Comparison of ENCODE assay signal across 10 cellular contexts in the genomic region with DNA sequence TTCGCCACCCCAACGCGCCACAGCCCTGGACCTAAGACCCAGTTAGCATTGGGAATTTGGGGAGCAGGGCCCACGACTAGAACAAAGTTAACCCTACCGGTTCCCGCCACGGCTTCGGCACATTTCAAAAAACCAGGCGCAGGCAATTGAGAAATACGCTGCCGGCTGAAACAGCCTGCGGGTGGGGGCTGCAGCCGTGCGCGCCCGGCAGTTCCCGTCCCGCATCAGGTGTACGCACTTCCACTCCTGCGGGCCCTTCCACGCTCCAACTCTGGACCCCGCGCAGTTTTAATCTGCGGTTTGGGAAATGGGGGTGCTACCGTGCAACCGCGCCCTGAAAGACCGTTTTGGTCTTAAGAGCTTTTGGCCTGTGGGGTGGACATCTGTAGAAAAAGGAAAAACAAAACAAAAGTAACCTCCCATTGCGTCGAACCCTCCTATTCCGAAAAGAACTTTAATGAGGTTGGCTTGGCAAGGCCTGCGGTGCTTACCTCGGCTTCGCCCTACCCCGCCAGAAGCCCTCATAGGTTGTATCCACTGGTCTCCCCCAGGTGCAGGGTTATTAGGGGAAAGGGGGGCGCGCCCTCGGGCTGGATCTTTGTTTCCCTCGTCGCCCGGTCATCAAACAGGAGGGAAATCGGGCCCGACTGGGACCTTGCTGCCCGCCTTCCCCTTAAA. TPM values are rescaled to one million over a fixed set of nuclear protein-coding genes. Genes with fewer than 3 reads are reported as not detected.
DNase-seq lines count a peak whose midpoint lies in the region; ATAC-seq and TF ChIP-seq lines count a peak whose summit lies in the region.
"Had no signal": no experiment of that assay in that cellular context is flagged by ENCODE, and none has a peak within 500 bp of the region (broad histone marks: within the 10 kb centered on the region; RNA-seq: fewer than 3 reads in every experiment).

No MANE protein-coding gene starts in this region.

- no peak overlapping the region for H3K56ac ChIP-seq in IMR-90 (ENCODE audit: extremely low read depth, insufficient read depth, low read length)

- no peak overlapping the region for H2BK120ac ChIP-seq in IMR-90 (ENCODE audit: low read depth, low read length)

- H2AFZ ChIP-seq in IMR-90 (replicated peaks; ENCODE audit: low read length, poor library complexity) = peak overlapping the region; percentile 32

- H2AK5ac ChIP-seq in IMR-90 (ENCODE audit: low read depth, low read length) = no peak overlapping the region

- H4K20me1 ChIP-seq in BLaER1 treated with 17β-estradiol and CSF1 and Interleukin-3, amounts not matched to agents 10 nM and 100 nM = peaks cover 6 to 77% (median 74%) of the 10 kb centered on the region in 11 experiments; a peak in 20 of 22 replicates
- H4K20me1 ChIP-seq in IMR-90 (ENCODE audit: insufficient read depth, low read length) = peaks cover 5% of the 10 kb centered on the region; the same call in 1 of the 2 replicates

- ATAC-seq in IMR-90 (ENCODE audit: low read depth) = no peak
- ATAC-seq in GM19351 (IDR thresholded peaks at IDR 0.05; ENCODE audit: unreplicated experiment) = no peak
- no peak for ATAC-seq in HG03139 (IDR thresholded peaks at IDR 0.05; ENCODE audit: unreplicated experiment)

- H4K5ac ChIP-seq in IMR-90 (ENCODE audit: low read depth, low read length) = no peak overlapping the region

- no peak overlapping the region for H4K8ac ChIP-seq in IMR-90 (ENCODE audit: low read depth in 2 of 2, low read length in 2 of 2)

- WGBS in IMR-90 (ENCODE audit: extremely low coverage in 2 of 2, insufficient read length in 1 of 2), 2 experiments = 3% methylated on average over 18 of the region's 44 CpGs; no CpG with 5 or more reads in 1 of the 2 experiments

- POLR2A ChIA-PET in IMR-90 (lab: Charles Lee; ENCODE audit: unreplicated experiment) = no interaction called here

- no peaks in the 10 kb centered on the region for H3K79me1 ChIP-seq in IMR-90 (ENCODE audit: low read depth in 1 of 2, low read length in 2 of 2)

- H3K4me2 ChIP-seq in BLaER1 treated with 17β-estradiol and CSF1 and Interleukin-3, amounts not matched to agents 10 nM and 100 nM = peak overlapping the region; percentile 54 to 91 (median 81)
- H3K4me2 ChIP-seq in IMR-90 (ENCODE audit: low read depth, low read length) = no peak overlapping the region

- dilution Hi-C loops in IMR-90 (cut with HindIII; ENCODE audit: low sequenced_read_pairs, unreplicated experiment) = no loop called here

- no peaks in the 10 kb centered on the region for H3K9me1 ChIP-seq in IMR-90 (ENCODE audit: insufficient read depth, low read length)

- no TSS peak for BruUV-seq in IMR-90 (replicated peaks; lab: Mats Ljungman, UMichigan)

- in situ Hi-C loops in IMR-90 (cut with MboI; ENCODE audit: low sequenced_read_pairs) = loop anchor here (25.0 kb wide), 3 partner anchors 651 to 1176 kb away; partner anchors contain the start of gene IRX3

- H4K91ac ChIP-seq in IMR-90 (ENCODE audit: insufficient read depth, low read depth, low read length) = no peak overlapping the region

- no peak overlapping the region for H2BK15ac ChIP-seq in IMR-90 (ENCODE audit: low read depth, low read length)

- TF ChIP-seq CTCF in IMR-90 (conservative IDR thresholded peaks at IDR 0.05; ENCODE audit: low read depth, low read length) (no peak), epithelial cell of esophagus (IDR thresholded peaks at IDR 0.05; ENCODE audit: insufficient read depth, low read depth, low read length, missing control alignments) (no peak), neutrophil (IDR thresholded peaks at IDR 0.05) (no peak)

- no peak overlapping the region for H2AK9ac ChIP-seq in IMR-90 (replicated peaks; ENCODE audit: low read depth, low read length, poor library complexity)

- H3K27ac ChIP-seq in BLaER1 treated with 17β-estradiol and CSF1 and Interleukin-3, amounts not matched to agents 10 nM and 100 nM = no peak overlapping the region
- no peak overlapping the region for H3K27ac ChIP-seq in IMR-90 (ENCODE audit: insufficient read depth, low read length)
- no peak overlapping the region for H3K27ac ChIP-seq in neutrophil

- H3K4ac ChIP-seq in IMR-90 (ENCODE audit: low read depth, low read length) = no peak overlapping the region

- H3K9me3 ChIP-seq in BLaER1 treated with 17β-estradiol and CSF1 and Interleukin-3, amounts not matched to agents 10 nM and 100 nM (replicated peaks in 1 of 11) = peaks cover 0 to 5% (median 4%) of the 10 kb centered on the region in 11 experiments; a peak in 14 of 22 replicates
- H3K9me3 ChIP-seq in IMR-90 (ENCODE audit: control insufficient read depth, insufficient read depth, low read length) (peaks cover 6% of the 10 kb centered on the region; the same call in 1 of the 2 replicates), neutrophil (no peaks in the 10 kb centered on the region)

- no peak overlapping the region for H3K18ac ChIP-seq in IMR-90 (ENCODE audit: low read depth, low read length)

- CTCF ChIA-PET in IMR-90 (lab: Yijun Ruan, JAX) = no interaction called here

- H3K14ac ChIP-seq in IMR-90 (replicated peaks; ENCODE audit: low read depth, low read length) = no peak overlapping the region

- H2BK5ac ChIP-seq in IMR-90 (ENCODE audit: low read depth, low read length, poor library complexity, severe bottlenecking) = no peak overlapping the region

- intact Hi-C loops in IMR-90 (cut with micrococcal nuclease) = loop anchor here (5.0 to 10.0 kb wide), 2 partner anchors 653 to 991 kb away; partner anchors contain the start of gene IRX3

- peaks cover 25 to 47% (median 36%) of the 10 kb centered on the region in 10 experiments for H3K4me1 ChIP-seq in BLaER1 treated with 17β-estradiol and CSF1 and Interleukin-3, amounts not matched to agents 10 nM and 100 nM
- no peaks in the 10 kb centered on the region for H3K4me1 ChIP-seq in IMR-90 (ENCODE audit: control insufficient read depth, insufficient read depth, low read length)
- peaks cover 30 to 31% of the 10 kb centered on the region in 2 experiments for H3K4me1 ChIP-seq in neutrophil (ENCODE audit: control insufficient read depth in 1 of 2, insufficient read depth in 1 of 2, low read depth in 1 of 2, low read length in 1 of 2)

- peak overlapping the region in 9 of 10 experiments; percentile 32 to 56 (median 46); a peak in 14 of 20 replicates for H3K4me3 ChIP-seq in BLaER1 treated with 17β-estradiol and CSF1 and Interleukin-3, amounts not matched to agents 10 nM and 100 nM
- H3K4me3 ChIP-seq in IMR-90 (ENCODE audit: insufficient read depth, low read depth, low read length) (no peak overlapping the region), epithelial cell of esophagus (ENCODE audit: low read length) (peak overlapping the region; percentile 60), neutrophil (ENCODE audit: low read depth in 1 of 2, low read length in 1 of 2) (peak overlapping the region; percentile 32)

- no peak for TF ChIP-seq POLR2A in IMR-90 (IDR thresholded peaks at IDR 0.05; ENCODE audit: low read depth, low read length)

- TF ChIP-seq RAD21 in IMR-90 (IDR thresholded peaks at IDR 0.05; ENCODE audit: low read length) = no peak

- H3K23ac ChIP-seq in IMR-90 (ENCODE audit: low read depth, low read length) = no peak overlapping the region

- no peak overlapping the region for H2BK20ac ChIP-seq in IMR-90 (ENCODE audit: low read depth, low read length)

- H3K36me3 ChIP-seq in BLaER1 treated with 17β-estradiol and CSF1 and Interleukin-3, amounts not matched to agents 10 nM and 100 nM = no peaks in the 10 kb centered on the region
- H3K36me3 ChIP-seq in IMR-90 (ENCODE audit: control insufficient read depth, insufficient read depth, low read length) = no peaks in the 10 kb centered on the region
- H3K36me3 ChIP-seq in neutrophil = no peaks in the 10 kb centered on the region

- DNase-seq in IMR-90 (no peak), epithelial cell of esophagus (ENCODE audit: low read depth) (peak; percentile 27), SW480 (ENCODE audit: low spot score) (no peak), NCI-H524 treated with DMSO at 0.1 percent for 48 hours (lab: John Stamatoyannopoulos, UW) (no peak)
- DNase-seq: GDM1; stimulated activated CD4-positive, alpha-beta T cell treated with anti-CD3 and anti-CD28 coated beads, Interleukin-1b, Interleukin-23, amount 100 ng/mL, for 48 hours had no signal

- no peak overlapping the region for H3K9ac ChIP-seq in BLaER1 treated with 17β-estradiol and CSF1 and Interleukin-3, amounts not matched to agents 10 nM and 100 nM
- no peak overlapping the region for H3K9ac ChIP-seq in IMR-90 (ENCODE audit: low read depth, low read length)

- peaks cover 91 to 100% (median 99%) of the 10 kb centered on the region in 11 experiments for H3K27me3 ChIP-seq in BLaER1 treated with 17β-estradiol and CSF1 and Interleukin-3, amounts not matched to agents 10 nM and 100 nM
- H3K27me3 ChIP-seq in IMR-90 (ENCODE audit: control insufficient read depth, insufficient read depth, low read length) (peaks cover 87% of the 10 kb centered on the region), neutrophil (peaks cover 100% of the 10 kb centered on the region)

TF ChIP-seq in IMR-90, 13 proteins besides CTCF, POLR2A, EP300 and RAD21 (continues in another document):
- TF ChIP-seq MXI1 (IDR thresholded peaks at IDR 0.05; ENCODE audit: borderline replicate concordance, low read depth, low read length) (no peak), NFE2L2 (IDR thresholded peaks at IDR 0.05; ENCODE audit: low read depth, low read length) (no peak), CHD1 (IDR thresholded peaks at IDR 0.05; ENCODE audit: low read depth, low read length) (no peak), RFX5 (IDR thresholded peaks at IDR 0.05; ENCODE audit: low read depth, low read length) (no peak), SMC3 (IDR thresholded peaks at IDR 0.05; ENCODE audit: low read depth, low read length) (no peak), FOS (IDR thresholded peaks at IDR 0.05; ENCODE audit: low read depth, low read length) (no peak), MAZ (IDR thresholded peaks at IDR 0.05; ENCODE audit: borderline replicate concordance, low read depth, low read length) (no peak), RCOR1 (IDR thresholded peaks at IDR 0.05; ENCODE audit: insufficient replicate concordance, low read length) (no peak), MAFK (IDR thresholded peaks at IDR 0.05; ENCODE audit: low read depth, low read length) (no peak)
- TF ChIP-seq, protein P1, sequence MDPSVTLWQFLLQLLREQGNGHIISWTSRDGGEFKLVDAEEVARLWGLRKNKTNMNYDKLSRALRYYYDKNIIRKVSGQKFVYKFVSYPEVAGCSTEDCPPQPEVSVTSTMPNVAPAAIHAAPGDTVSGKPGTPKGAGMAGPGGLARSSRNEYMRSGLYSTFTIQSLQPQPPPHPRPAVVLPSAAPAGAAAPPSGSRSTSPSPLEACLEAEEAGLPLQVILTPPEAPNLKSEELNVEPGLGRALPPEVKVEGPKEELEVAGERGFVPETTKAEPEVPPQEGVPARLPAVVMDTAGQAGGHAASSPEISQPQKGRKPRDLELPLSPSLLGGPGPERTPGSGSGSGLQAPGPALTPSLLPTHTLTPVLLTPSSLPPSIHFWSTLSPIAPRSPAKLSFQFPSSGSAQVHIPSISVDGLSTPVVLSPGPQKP (IDR thresholded peaks at IDR 0.05; ENCODE audit: borderline replicate concordance, low read depth, low read length) = no peak

RNA-seq across cellular contexts. Expression of gene IRX5, which starts 7.1 kb away (rescaled TPM):
- not detected in 2 replicates for total RNA-seq in IMR-90 (2012; rRNA removed)
- polyA plus RNA-seq in IMR-90 (2012; rRNA removed) = not detected in 2 replicates
- 0.02 TPM in 1 of 2 replicates, not detected in the other for polyA plus RNA-seq in IMR-90 (2012; cell fraction: cytosol; rRNA removed)
- polyA plus RNA-seq in IMR-90 (2012; cell fraction: nucleus; rRNA removed; ENCODE audit: low replicate concordance) = 0.07 and 0.08 TPM in 2 replicates
